Comparison of ENCODE assay signal across 22 cellular contexts in the genomic region with DNA sequence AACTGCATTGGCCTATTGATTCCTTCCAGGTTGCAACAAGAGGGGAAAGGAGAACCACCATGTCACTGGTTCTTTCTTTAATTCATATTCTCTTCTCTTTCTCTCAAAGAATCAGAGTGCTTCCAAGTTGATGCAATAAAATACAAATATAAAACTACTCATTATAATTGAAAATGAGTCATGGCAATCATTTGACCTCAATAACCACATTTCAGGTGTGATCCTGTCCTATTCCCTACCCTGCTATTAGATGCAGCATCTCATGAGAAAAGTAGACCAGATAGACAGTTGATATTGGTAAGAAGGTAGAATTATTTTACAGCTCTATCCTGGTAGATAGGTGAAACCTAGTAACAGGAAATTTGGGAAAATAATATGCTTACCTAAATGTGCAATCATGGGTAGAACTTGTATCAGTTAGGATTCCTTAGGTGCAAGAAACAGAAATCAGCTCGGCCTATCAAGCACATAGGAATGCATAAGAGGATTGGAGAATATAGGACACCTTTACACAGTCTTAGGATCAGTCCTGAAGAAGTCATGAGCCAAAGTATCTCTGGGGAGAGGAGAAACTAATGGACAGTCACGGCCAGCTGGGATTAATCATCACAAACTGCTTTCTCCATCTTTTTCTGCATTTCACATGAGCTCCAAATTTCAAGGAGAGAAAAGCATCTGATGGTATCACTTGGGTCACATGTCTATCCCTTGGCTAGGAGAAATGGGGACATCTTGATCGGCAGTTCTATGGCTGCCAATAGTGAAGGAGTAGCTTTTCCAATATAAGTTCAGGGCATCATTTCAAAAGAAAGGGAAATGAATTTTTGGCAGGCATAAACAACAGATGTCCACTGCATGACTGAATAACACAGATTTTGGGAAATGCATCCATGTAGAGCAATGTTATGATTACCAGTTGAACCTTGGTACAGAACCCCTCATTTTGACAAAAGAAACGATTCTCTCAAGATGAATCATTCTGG. TPM values are rescaled to one million over a fixed set of nuclear protein-coding genes. Genes with fewer than 3 reads are reported as not detected.
A peak's percentile ranks its signal among the peaks of the same experiment; 100 is the strongest.
DNase-seq lines count a peak whose midpoint lies in the region; ATAC-seq, FAIRE-seq and TF ChIP-seq lines count a peak whose summit lies in the region.
"Had no signal": no experiment of that assay in that cellular context is flagged by ENCODE, and none has a peak within 500 bp of the region (broad histone marks: within the 10 kb centered on the region; RNA-seq: fewer than 3 reads in every experiment).

No MANE protein-coding gene starts in this region.

- dilution Hi-C loops in mammary epithelial cell (cut with HindIII; ENCODE audit: low sequenced_read_pairs), result no loop called here
- dilution Hi-C loops in keratinocyte (cut with MboI; ENCODE audit: extremely low pct_ligation_motif_present, low sequenced_read_pairs), result no loop called here

- H3K36me3 ChIP-seq in mammary epithelial cell (ENCODE audit: insufficient read depth, low read length), result no peaks in the 10 kb centered on the region
- H3K36me3 ChIP-seq in keratinocyte (ENCODE audit: control insufficient read depth in 2 of 2, extremely low read depth in 1 of 2, insufficient read depth in 2 of 2, low read length in 2 of 2), result no peaks in the 10 kb centered on the region
- no peaks in the 10 kb centered on the region for H3K36me3 ChIP-seq in brain microvascular endothelial cell (replicated peaks)
- H3K36me3 ChIP-seq: SJCRH30 had no signal

- H4K20me1 ChIP-seq in mammary epithelial cell (ENCODE audit: insufficient read depth, low read length), result no peaks in the 10 kb centered on the region
- no peaks in the 10 kb centered on the region for H4K20me1 ChIP-seq in keratinocyte (ENCODE audit: control insufficient read depth, extremely low read depth, insufficient read depth, low read length)

- H3K4me1 Mint-ChIP-seq in MCF 10A (ENCODE audit: insufficient read depth, unreplicated experiment), result no peaks in the 10 kb centered on the region

- H3K79me2 ChIP-seq in mammary epithelial cell (ENCODE audit: insufficient read depth, low read length), result no peaks in the 10 kb centered on the region
- no peaks in the 10 kb centered on the region for H3K79me2 ChIP-seq in keratinocyte (ENCODE audit: control insufficient read depth, insufficient read depth, low read length)

- H3K27me3 ChIP-seq in mammary epithelial cell (ENCODE audit: insufficient read depth, low read length), result no peaks in the 10 kb centered on the region
- no peaks in the 10 kb centered on the region for H3K27me3 ChIP-seq in keratinocyte (ENCODE audit: control insufficient read depth, extremely low read depth, insufficient read depth, low read length)
- H3K27me3 ChIP-seq in brain microvascular endothelial cell (replicated peaks), result no peaks in the 10 kb centered on the region
- H3K27me3 ChIP-seq: SJCRH30 had no signal

- no peak overlapping the region for H3K4me3 ChIP-seq in mammary epithelial cell (replicated peaks in 1 of 3; ENCODE audit: insufficient read depth in 1 of 3, low read depth in 2 of 3, low read length in 3 of 3)
- no peak overlapping the region for H3K4me3 ChIP-seq in epithelial cell of esophagus (ENCODE audit: low read length)
- no peak overlapping the region for H3K4me3 ChIP-seq in keratinocyte (ENCODE audit: control insufficient read depth in 2 of 3, extremely low read depth in 1 of 3, insufficient read depth in 2 of 3, low read depth in 1 of 3, low read length in 3 of 3)
- H3K4me3 ChIP-seq in brain microvascular endothelial cell (ENCODE audit: low read depth, low read length), result no peak overlapping the region
- H3K4me3 ChIP-seq: SJCRH30 had no signal

- H3K4me3 Mint-ChIP-seq in MCF 10A (ENCODE audit: unreplicated experiment), result no peak overlapping the region

- no peak overlapping the region for H3K9ac ChIP-seq in mammary epithelial cell (ENCODE audit: insufficient read depth, low read length)
- no peak overlapping the region for H3K9ac ChIP-seq in keratinocyte (ENCODE audit: control insufficient read depth, extremely low read depth, insufficient read depth, low read length)

- H3K4me2 ChIP-seq in mammary epithelial cell (ENCODE audit: insufficient read depth, low read depth, low read length), result no peak overlapping the region
- no peak overlapping the region for H3K4me2 ChIP-seq in keratinocyte (ENCODE audit: control insufficient read depth, extremely low read depth, insufficient read depth, low read depth, low read length)

- FAIRE-seq in keratinocyte (lab: Jason Lieb, UNC), result peak; percentile 20

- 92% methylated on average over 4 of the region's 4 CpGs for WGBS in mammary epithelial cell (ENCODE audit: low coverage, missing lambda C conversion rate)

- H3K9me1 ChIP-seq in keratinocyte (ENCODE audit: control insufficient read depth, extremely low read depth, insufficient read depth, low read length), result no peaks in the 10 kb centered on the region

- no peak overlapping the region for H3K27ac ChIP-seq in mammary epithelial cell (ENCODE audit: insufficient read depth, low read depth, low read length)
- no peak overlapping the region for H3K27ac ChIP-seq in keratinocyte (ENCODE audit: control insufficient read depth, insufficient read depth, low read length)
- no peak overlapping the region for H3K27ac ChIP-seq in brain microvascular endothelial cell
- H3K27ac ChIP-seq: C4-2B, SJCRH30 had no signal

- TF ChIP-seq CTCF in mammary epithelial cell (conservative IDR thresholded peaks at IDR 0.05 in 1 of 2, IDR thresholded peaks at IDR 0.05 in 1 of 2; ENCODE audit: extremely low read depth in 1 of 2, insufficient read depth in 1 of 2, low read depth in 1 of 2, low read length in 2 of 2) (no peak), MCF 10A (IDR thresholded peaks at IDR 0.05; ENCODE audit: unreplicated experiment) (no peak), epithelial cell of esophagus (IDR thresholded peaks at IDR 0.05; ENCODE audit: insufficient read depth, low read depth, low read length, missing control alignments) (no peak), keratinocyte (optimal IDR thresholded peaks at IDR 0.05 in 1 of 3, IDR thresholded peaks at IDR 0.05 in 1 of 3, conservative IDR thresholded peaks at IDR 0.05 in 1 of 3; ENCODE audit: extremely low read depth in 1 of 3, insufficient read depth in 2 of 3, low read length in 3 of 3) (no peak), brain microvascular endothelial cell (IDR thresholded peaks at IDR 0.05; ENCODE audit: low read depth, low read length, missing control alignments) (no peak)

- BruUV-seq in mammary epithelial cell (replicated peaks; lab: Mats Ljungman, UMichigan) (no TSS peak), MCF 10A (replicated peaks; lab: Mats Ljungman, UMichigan) (no TSS peak)

- intact Hi-C loops in mammary epithelial cell (cut with micrococcal nuclease), result no loop called here
- intact Hi-C loops in MCF 10A (cut with micrococcal nuclease), result no loop called here

- POLR2A ChIA-PET in MCF 10A (lab: Yijun Ruan, JAX), result interaction anchor here (2.0 kb wide), 1 partner anchor 19 kb away, joined by 7 read pairs; the partner anchor contains the start of gene RNF146

- H3K27me3 Mint-ChIP-seq in MCF 10A (ENCODE audit: insufficient read depth, unreplicated experiment), result peaks cover 34% of the 10 kb centered on the region

- no peak overlapping the region for H3K27ac Mint-ChIP-seq in MCF 10A (ENCODE audit: low read depth, unreplicated experiment)

- in situ Hi-C loops in mammary epithelial cell (cut with MboI; ENCODE audit: low sequenced_read_pairs in 2 of 2), result no loop called here
- in situ Hi-C loops in brain microvascular endothelial cell (cut with HindIII; ENCODE audit: low pct_ligation_motif_present, low sequenced_read_pairs), result no loop called here

- no peak for ATAC-seq in GM19328 (IDR thresholded peaks at IDR 0.05; ENCODE audit: unreplicated experiment)
- ATAC-seq: HCT116 had no signal

- H3K36me3 Mint-ChIP-seq in MCF 10A (ENCODE audit: insufficient read depth, unreplicated experiment), result no peaks in the 10 kb centered on the region

- no peaks in the 10 kb centered on the region for H3K9me3 Mint-ChIP-seq in MCF 10A (ENCODE audit: unreplicated experiment)

- H3K9me3 ChIP-seq in mammary epithelial cell (replicated peaks; ENCODE audit: insufficient read depth, low read length), result no peaks in the 10 kb centered on the region
- no peaks in the 10 kb centered on the region for H3K9me3 ChIP-seq in keratinocyte (ENCODE audit: control insufficient read depth, low read depth, low read length)
- H3K9me3 ChIP-seq: SJCRH30 had no signal

- no peak overlapping the region for H2AFZ ChIP-seq in mammary epithelial cell (ENCODE audit: low read depth, low read length)
- no peak overlapping the region for H2AFZ ChIP-seq in keratinocyte (ENCODE audit: control insufficient read depth, low read length)

- CTCF ChIA-PET in mammary epithelial cell (lab: Charles Lee; ENCODE audit: low non-redundant PET), result no interaction called here
- CTCF ChIA-PET in MCF 10A (lab: Yijun Ruan, JAX), result interaction anchor here (0.6 to 1.0 kb wide), 3 partner anchors 12 to 346 kb away, joined by 3 to 4 read pairs (median 3); no protein-coding TSS in a partner anchor

- peak; percentile 71 for DNase-seq in mammary epithelial cell
- no peak for DNase-seq in MCF 10A (ENCODE audit: unreplicated experiment)
- DNase-seq in HT1080 (ENCODE audit: low read depth), result peak; percentile 7
- peak; percentile 7 for DNase-seq in epithelial cell of esophagus (ENCODE audit: low read depth)
- no peak for DNase-seq in keratinocyte (ENCODE audit: low read depth, low spot score)
- no peak for DNase-seq in NCI-H748 treated with DMSO at 0.1 percent for 48 hours (lab: John Stamatoyannopoulos, UW)
- DNase-seq in brain microvascular endothelial cell, result no peak
- DNase-seq: 8988T; COR-L47; DMS153; EL; MV-4-11; NCI-H1417; NCI-H187 treated with DMSO at 0.1 percent for 48 hours; NCI-H345; NCI-H69; NK-92 treated with Interleukin-12 subunit alpha and Interleukin-12 subunit beta, amount 100 ng/mL, for 24 hours; RPMI8226; SJCRH30 had no signal

- H3K4me1 ChIP-seq in mammary epithelial cell (ENCODE audit: insufficient read depth, low read length) (peaks cover 9% of the 10 kb centered on the region), keratinocyte (ENCODE audit: control insufficient read depth, extremely low read depth, insufficient read depth, low read length) (peaks cover 4% of the 10 kb centered on the region)
- H3K4me1 ChIP-seq: SJCRH30 had no signal

RNA-seq across cellular contexts. Expression of gene RNF146, which starts 19.3 kb away (rescaled TPM):
- total RNA-seq in mammary epithelial cell (10 to 100 TPM; 28.8 to 37.5 TPM), MCF 10A (2022) (42.0 and 42.4 TPM in 2 replicates)
- polyA plus RNA-seq in mammary epithelial cell (14.5 TPM), keratinocyte (20.0 to 36.6 TPM (median 30.9 TPM) in 3 replicates)
- polyA minus RNA-seq in mammary epithelial cell (15.7 TPM), keratinocyte (11.5 to 20.5 TPM (median 17.2 TPM) in 3 replicates)
- total RNA-seq in HT1080 (2014; rRNA removed; shearing (Covaris generic)), result 14.6 and 21.0 TPM in 2 replicates
- polyA plus RNA-seq in HT1080 (2015; cell fraction: cytosol; rRNA removed), result 22.8 and 25.8 TPM in 2 replicates
- polyA plus RNA-seq in HT1080 (2015; cell fraction: nucleus; rRNA removed), result 77.2 and 84.6 TPM in 2 replicates
- 24.6 TPM for polyA plus RNA-seq in keratinocyte (2011; ENCODE audit: low read depth)
- 17.1 and 26.6 TPM in 2 replicates for polyA plus RNA-seq in keratinocyte (2011; cell fraction: cytosol; rRNA removed)
- 42.3 and 52.1 TPM in 2 replicates for polyA plus RNA-seq in keratinocyte (2011; cell fraction: nucleus; rRNA removed)
- 15.7 and 26.2 TPM in 2 replicates for polyA plus RNA-seq in keratinocyte (2012; ENCODE audit: low replicate concordance)
- polyA minus RNA-seq in keratinocyte (2011; cell fraction: cytosol; rRNA and poly(A)+ RNA removed), result 14.8 TPM
- 11.9 and 26.9 TPM in 2 replicates for polyA minus RNA-seq in keratinocyte (2011; cell fraction: nucleus; rRNA and poly(A)+ RNA removed)

Comparison
In these comparisons a context has a peak if more than half of its experiments do, and no peak if none do; other contexts are left out.
1. DNase-seq: peak in mammary epithelial cell (single experiment), HT1080 (single experiment) and epithelial cell of esophagus (single experiment); none in MCF 10A (single experiment), keratinocyte (single experiment), NCI-H748 treated with DMSO at 0.1 percent for 48 hours (single experiment) and brain microvascular endothelial cell (single experiment).